Comparison of ENCODE assay signal across 1 cellular context in the genomic region with DNA sequence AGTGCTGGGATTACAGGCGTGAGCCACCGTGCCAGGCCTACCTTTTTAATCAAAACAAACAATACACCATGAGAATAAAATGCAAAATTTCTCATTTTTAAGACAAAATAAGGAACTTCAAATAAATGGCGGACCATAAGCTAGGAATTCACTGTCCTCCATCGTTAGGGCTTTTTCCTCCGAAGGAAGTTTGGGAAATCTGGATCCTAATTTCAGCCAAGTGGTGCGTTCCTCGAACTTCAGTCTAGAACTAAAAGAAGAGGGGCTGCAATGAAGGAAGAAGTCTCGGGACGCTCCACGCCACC.
TF ChIP-seq lines count a peak whose summit lies in the region.

No MANE protein-coding gene starts in this region.

TF ChIP-seq in endothelial cell of umbilical vein, 7 proteins besides CTCF, POLR2A, EP300 and RAD21:
- TF ChIP-seq GATA2 (IDR thresholded peaks at IDR 0.05; ENCODE audit: insufficient read depth, insufficient read length, low read depth, low read length) (no peak), EZH2 (IDR thresholded peaks at IDR 0.05; ENCODE audit: borderline replicate concordance, low read depth, low read length, severe bottlenecking) (no peak), FOS (IDR thresholded peaks at IDR 0.05; ENCODE audit: borderline replicate concordance, insufficient read depth, low read length) (no peak), POLR2AphosphoS5 (IDR thresholded peaks at IDR 0.05; ENCODE audit: insufficient read depth, low read depth, low read length) (no peak), JUN (IDR thresholded peaks at IDR 0.05; ENCODE audit: borderline replicate concordance, insufficient read depth, insufficient read length, low read depth) (no peak), MYC (IDR thresholded peaks at IDR 0.05; ENCODE audit: low read depth, low read length) (no peak)
- TF ChIP-seq, protein P1, sequence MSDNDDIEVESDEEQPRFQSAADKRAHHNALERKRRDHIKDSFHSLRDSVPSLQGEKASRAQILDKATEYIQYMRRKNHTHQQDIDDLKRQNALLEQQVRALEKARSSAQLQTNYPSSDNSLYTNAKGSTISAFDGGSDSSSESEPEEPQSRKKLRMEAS (IDR thresholded peaks at IDR 0.05; ENCODE audit: insufficient read depth, insufficient read length) = no peak
